20 cellular contexts compared by ENCODE assay signal in genomic region chr11:73294604-73295003, GRCh38. TPM values are rescaled to one million over a fixed set of nuclear protein-coding genes. Genes with fewer than 3 reads are reported as not detected.
DNase-seq lines count a peak whose midpoint lies in the region; TF ChIP-seq lines count a peak whose summit lies in the region.
"Had no signal": no experiment of that assay in that cellular context is flagged by ENCODE, and none has a peak within 500 bp of the region (broad histone marks: within the 10 kb centered on the region; RNA-seq: fewer than 3 reads in every experiment).

No MANE protein-coding gene starts in this region.

- CTCF ChIA-PET in activated naive CD4-positive, alpha-beta T cell treated with anti-CD3 and anti-CD28 coated beads for 36 hours (lab: Charles Lee): interaction anchor here (0.6 to 11.5 kb wide), 18 partner anchors 8 to 419 kb away, joined by 3 to 83 read pairs (median 4); no protein-coding TSS in a partner anchor

- TF ChIP-seq CTCF in chondrocyte (IDR thresholded peaks at IDR 0.05) (no peak), osteoblast (IDR thresholded peaks at IDR 0.05; ENCODE audit: extremely low read depth, low read depth, low read length) (no peak)

- H3K4me3 Mint-ChIP-seq in chondrocyte (ENCODE audit: unreplicated experiment) (no peak overlapping the region), immature natural killer cell (no peak overlapping the region)
- no peak overlapping the region for H3K4me3 Mint-ChIP-seq in activated naive CD4-positive, alpha-beta T cell treated with anti-CD3 and anti-CD28 coated beads for 36 hours
- H3K4me3 Mint-ChIP-seq: CD4-positive, alpha-beta memory T cell had no signal

- no peak overlapping the region for H3K4me2 ChIP-seq in osteoblast (ENCODE audit: insufficient read depth, low read length)
- H3K4me2 ChIP-seq: KMS-11 had no signal

- H3K27ac Mint-ChIP-seq in chondrocyte (ENCODE audit: unreplicated experiment): no peak overlapping the region
- H3K27ac Mint-ChIP-seq in activated naive CD4-positive, alpha-beta T cell treated with anti-CD3 and anti-CD28 coated beads for 36 hours: no peak overlapping the region
- no peak overlapping the region for H3K27ac Mint-ChIP-seq in immature natural killer cell
- H3K27ac Mint-ChIP-seq: CD4-positive, alpha-beta memory T cell had no signal

- H3K36me3 Mint-ChIP-seq in chondrocyte (ENCODE audit: low read depth) (no peaks in the 10 kb centered on the region), immature natural killer cell (no peaks in the 10 kb centered on the region)
- no peaks in the 10 kb centered on the region for H3K36me3 Mint-ChIP-seq in activated naive CD4-positive, alpha-beta T cell treated with anti-CD3 and anti-CD28 coated beads for 36 hours (ENCODE audit: low read depth)
- H3K36me3 Mint-ChIP-seq: CD4-positive, alpha-beta memory T cell had no signal

- H3K27ac ChIP-seq in ACC112 (ENCODE audit: low read depth, low read length) (peak overlapping the region; percentile 55), osteoblast (ENCODE audit: low read depth, low read length) (peak overlapping the region; percentile 49), substantia nigra (ENCODE audit: low read depth, low read length, poor library complexity, severe bottlenecking) (no peak overlapping the region)
- H3K27ac ChIP-seq: KMS-11, RWPE1 had no signal

- no peaks in the 10 kb centered on the region for H3K9me3 Mint-ChIP-seq in chondrocyte (ENCODE audit: low read depth)
- H3K9me3 Mint-ChIP-seq in activated naive CD4-positive, alpha-beta T cell treated with anti-CD3 and anti-CD28 coated beads for 36 hours: no peaks in the 10 kb centered on the region
- no peaks in the 10 kb centered on the region for H3K9me3 Mint-ChIP-seq in immature natural killer cell

- H3K36me3 ChIP-seq in ACC112 (ENCODE audit: insufficient read depth, low read length) (no peaks in the 10 kb centered on the region), osteoblast (ENCODE audit: insufficient read depth, low read length) (no peaks in the 10 kb centered on the region)

- H3K27me3 Mint-ChIP-seq in chondrocyte (ENCODE audit: low read depth) (no peaks in the 10 kb centered on the region), immature natural killer cell (ENCODE audit: low read depth in 3 of 3) (peaks cover 2 to 7% (median 4%) of the 10 kb centered on the region in 3 donors)
- H3K27me3 Mint-ChIP-seq in activated naive CD4-positive, alpha-beta T cell treated with anti-CD3 and anti-CD28 coated beads for 36 hours (ENCODE audit: low read depth): peaks cover 4% of the 10 kb centered on the region

- no peak overlapping the region for H2AFZ ChIP-seq in ACC112 (ENCODE audit: low read length, unreplicated experiment)
- H2AFZ ChIP-seq in osteoblast (ENCODE audit: low read length): no peak overlapping the region

- H3K9me3 ChIP-seq in osteoblast (ENCODE audit: low read depth, low read length): no peaks in the 10 kb centered on the region

- TF ChIP-seq EP300 in Ishikawa (IDR thresholded peaks at IDR 0.05; ENCODE audit: borderline replicate concordance): no peak

- intact Hi-C loops in activated naive CD4-positive, alpha-beta T cell treated with anti-CD3 and anti-CD28 coated beads for 36 hours (cut with micrococcal nuclease): loop anchor here (1.0 kb wide), 1 partner anchor 41 kb away; no protein-coding TSS in a partner anchor

- peaks cover 26% of the 10 kb centered on the region for H3K4me1 ChIP-seq in ACC112 (ENCODE audit: control insufficient read depth, insufficient read depth, low read length, unreplicated experiment)
- peaks cover 21% of the 10 kb centered on the region for H3K4me1 ChIP-seq in osteoblast (ENCODE audit: insufficient read depth, low read length)

- peaks cover 3% of the 10 kb centered on the region for H4K20me1 ChIP-seq in osteoblast (ENCODE audit: insufficient read depth, low read length)

- no peak for TF ChIP-seq RAD21 in Ishikawa (IDR thresholded peaks at IDR 0.05; ENCODE audit: low read depth)

- H3K4me3 ChIP-seq in ACC112 (ENCODE audit: low read depth, low read length) (no peak overlapping the region), osteoblast (ENCODE audit: insufficient read depth, low read length) (no peak overlapping the region)

- peaks cover 8% of the 10 kb centered on the region for H3K4me1 Mint-ChIP-seq in chondrocyte (ENCODE audit: low read depth)
- peaks cover 3% of the 10 kb centered on the region for H3K4me1 Mint-ChIP-seq in activated naive CD4-positive, alpha-beta T cell treated with anti-CD3 and anti-CD28 coated beads for 36 hours (ENCODE audit: low read depth)
- H3K4me1 Mint-ChIP-seq in immature natural killer cell: peaks cover under 1% of the 10 kb centered on the region in 2 donors

- no peaks in the 10 kb centered on the region for H3K79me2 ChIP-seq in ACC112 (ENCODE audit: control insufficient read depth, insufficient read depth, low read length, unreplicated experiment)
- H3K79me2 ChIP-seq in osteoblast (ENCODE audit: insufficient read depth, low read length): no peaks in the 10 kb centered on the region

- DNase-seq in chondrocyte (ENCODE audit: low spot score) (peak; percentile 59), osteoblast (ENCODE audit: insufficient read length, low spot score, missing footprints) (no peak), immature natural killer cell (no peak), substantia nigra (lab: John Stamatoyannopoulos, UW) (no peak)
- no peak for DNase-seq in activated naive CD4-positive, alpha-beta T cell treated with anti-CD3 and anti-CD28 coated beads for 36 hours
- DNase-seq: CD4-positive, alpha-beta memory T cell; COR-L47; DMS79; GDM1; MM.1S; NCI-H2029; NCI-H446; NCI-H524 treated with DMSO at 0.1 percent for 48 hours; SHP77 had no signal

- H3K27me3 ChIP-seq in ACC112 (ENCODE audit: insufficient read depth, low read length): no peaks in the 10 kb centered on the region
- H3K27me3 ChIP-seq in osteoblast (ENCODE audit: insufficient read depth, low read length): no peaks in the 10 kb centered on the region

TF ChIP-seq in Ishikawa, 13 proteins besides CTCF, POLR2A, EP300 and RAD21:
- peak; percentile 74 for TF ChIP-seq NFIC (IDR thresholded peaks at IDR 0.05)
- TF ChIP-seq, protein P1, sequence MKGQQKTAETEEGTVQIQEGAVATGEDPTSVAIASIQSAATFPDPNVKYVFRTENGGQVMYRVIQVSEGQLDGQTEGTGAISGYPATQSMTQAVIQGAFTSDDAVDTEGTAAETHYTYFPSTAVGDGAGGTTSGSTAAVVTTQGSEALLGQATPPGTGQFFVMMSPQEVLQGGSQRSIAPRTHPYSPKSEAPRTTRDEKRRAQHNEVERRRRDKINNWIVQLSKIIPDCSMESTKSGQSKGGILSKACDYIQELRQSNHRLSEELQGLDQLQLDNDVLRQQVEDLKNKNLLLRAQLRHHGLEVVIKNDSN (IDR thresholded peaks at IDR 0.05): no peak

RNA-seq across cellular contexts. Expression of gene ARHGEF17, which starts 13.5 kb away (rescaled TPM):
- total RNA-seq in chondrocyte: 82.4 to 114 TPM (median 113 TPM) in 3 replicates
- total RNA-seq in osteoblast: 50.1 and 67.0 TPM in 2 replicates
- total RNA-seq in activated naive CD4-positive, alpha-beta T cell treated with anti-CD3 and anti-CD28 coated beads for 36 hours: under 1 TPM in 1 of 2 experiments, not detected in 1; 0.19 TPM
- not detected for polyA plus RNA-seq in immature natural killer cell
- polyA plus RNA-seq: CD4-positive, alpha-beta memory T cell had no signal

RNA-seq across cellular contexts. Expression of gene P2RY6, which starts 22.5 kb away (rescaled TPM):
- total RNA-seq in chondrocyte (0.20 TPM in 1 of 3 replicates, not detected in the others), osteoblast (0.72 and 1.8 TPM in 2 replicates)
- total RNA-seq in activated naive CD4-positive, alpha-beta T cell treated with anti-CD3 and anti-CD28 coated beads for 36 hours: not detected
- 1 to 10 TPM in 1 of 3 donors, not detected in 2; 3.0 TPM for polyA plus RNA-seq in immature natural killer cell
- total RNA-seq: H1, SK-MEL-5 had no signal
- polyA plus RNA-seq: CD4-positive, alpha-beta memory T cell had no signal

Comparison
In these comparisons a context has a peak if more than half of its experiments do, and no peak if none do; other contexts are left out.
1. RNA of gene ARHGEF17, which starts 13.5 kb away (total RNA-seq): 82.4 to 114 TPM in chondrocyte and 50.1 to 67.0 TPM in osteoblast; 0.19 TPM in activated naive CD4-positive, alpha-beta T cell treated with anti-CD3 and anti-CD28 coated beads for 36 hours; every median in the first group is over 10 times any median in the second.